In the genomic region with DNA sequence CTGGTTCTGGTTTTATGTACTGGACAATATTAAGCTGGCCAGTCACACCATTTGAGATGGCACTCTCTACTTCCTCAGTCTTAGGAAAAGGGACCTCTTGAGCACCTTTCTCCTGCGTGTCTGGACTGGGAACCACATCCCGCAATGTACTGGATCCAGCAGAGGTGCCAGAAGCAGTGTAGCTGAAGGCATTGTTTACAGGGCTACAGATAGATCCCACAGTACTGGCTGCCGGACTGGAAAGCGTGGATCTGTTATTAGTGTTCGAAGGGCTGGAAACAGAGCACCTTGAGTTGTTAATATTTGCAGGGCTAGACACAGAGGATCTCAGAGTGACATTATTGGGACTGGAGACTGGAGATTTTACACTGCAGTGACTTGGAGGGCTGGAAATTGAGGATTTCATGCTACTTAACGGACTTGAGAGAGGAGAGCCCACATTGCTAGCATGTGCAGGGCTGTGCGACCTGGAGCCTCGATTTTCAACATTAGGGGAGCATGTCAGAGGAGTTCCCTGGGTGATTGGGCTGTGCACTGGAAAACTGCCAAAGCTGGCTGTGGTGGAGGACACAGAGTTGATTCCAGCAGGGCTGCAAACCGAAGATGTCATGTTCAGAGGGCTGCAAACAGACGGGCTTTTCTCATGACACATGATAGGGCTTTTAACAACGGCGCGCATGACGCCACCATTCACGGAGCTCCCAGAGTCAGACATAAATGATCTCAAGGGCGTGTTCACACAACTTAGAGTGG, we compare ENCODE assay signal across 13 cellular contexts. TPM values are rescaled to one million over a fixed set of nuclear protein-coding genes. Genes with fewer than 3 reads are reported as not detected.
A peak's percentile ranks its signal among the peaks of the same experiment; 100 is the strongest.
DNase-seq lines count a peak whose midpoint lies in the region; ATAC-seq and TF ChIP-seq lines count a peak whose summit lies in the region.
"Had no signal": no experiment of that assay in that cellular context is flagged by ENCODE, and none has a peak within 500 bp of the region (broad histone marks: within the 10 kb centered on the region; RNA-seq: fewer than 3 reads in every experiment).

No MANE protein-coding gene starts in this region.

- peaks cover 5 to 19% of the 10 kb centered on the region in 2 donors for H3K4me1 ChIP-seq in lung (ENCODE audit: control insufficient read depth in 2 of 2, insufficient read depth in 2 of 2, low read length in 2 of 2)
- peaks cover 5% of the 10 kb centered on the region for H3K4me1 ChIP-seq in testis

- TF ChIP-seq POLR2A in testis (IDR thresholded peaks at IDR 0.05), result no peak

- H3K27me3 ChIP-seq in lung (ENCODE audit: control insufficient read depth, insufficient read depth), result no peaks in the 10 kb centered on the region
- no peaks in the 10 kb centered on the region for H3K27me3 ChIP-seq in testis

- in situ Hi-C loops in G401 (cut with HindIII; ENCODE audit: low sequenced_read_pairs), result no loop called here

- intact Hi-C loops in Right ventricle myocardium superior (cut with DNase I), result no loop called here
- intact Hi-C loops in testis (cut with DNase I; ENCODE audit: low total_unique reads), result no loop called here

- no peak overlapping the region for H3K4me3 ChIP-seq in lung
- no peak overlapping the region for H3K4me3 ChIP-seq in testis

- DNase-seq in G401 (ENCODE audit: low spot score) (peak; percentile 22), Right ventricle myocardium superior (peak; percentile 43), lung (ENCODE audit: low spot score) (no peak), testis (peak; percentile 18), GM19238 (ENCODE audit: insufficient read length, low spot score) (no peak)
- DNase-seq in stimulated activated CD4-positive, alpha-beta T cell treated with anti-CD3 and anti-CD28 coated beads, Interleukin-1b, Interleukin-23, amount 100 ng/mL, for 48 hours, result no peak
- DNase-seq: DMS153, H9, IMR-90, NCI-H1417, NCI-H2029, NCI-H510A treated with DMSO at 0.1 percent for 48 hours had no signal

- peaks cover 0 to 3% of the 10 kb centered on the region in 2 donors for H3K36me3 ChIP-seq in lung (ENCODE audit: control insufficient read depth in 2 of 2, insufficient read depth in 2 of 2, low read length in 2 of 2)
- H3K36me3 ChIP-seq in testis (ENCODE audit: low read depth, missing control alignments), result no peaks in the 10 kb centered on the region

- peak; percentile 40 for ATAC-seq in Right ventricle myocardium superior (ENCODE audit: poor library complexity)
- ATAC-seq in lung (ENCODE audit: insufficient read depth, low FRiP score), result no peak
- no peak for ATAC-seq in GM18519 (IDR thresholded peaks at IDR 0.05; ENCODE audit: low FRiP score, unreplicated experiment)

- peak overlapping the region; percentile 43 to 53 for H3K27ac ChIP-seq in lung (ENCODE audit: low read depth in 1 of 2, low read length in 1 of 2)
- no peak overlapping the region for H3K27ac ChIP-seq in testis

- TF ChIP-seq CTCF in lung (IDR thresholded peaks at IDR 0.05; ENCODE audit: control extremely low read depth, extremely low read depth) (no peak), testis (IDR thresholded peaks at IDR 0.05) (no peak)

- WGBS in lung, 2 donors, result 76 to 83% methylated on average over 16 of the region's 16 CpGs
- WGBS in testis, 2 donors, result 64 to 67% methylated on average over 16 of the region's 16 CpGs

- H3K9me3 ChIP-seq in lung (ENCODE audit: control insufficient read depth in 2 of 2, insufficient read depth in 1 of 2, low read length in 1 of 2) (no peaks in the 10 kb centered on the region), testis (no peaks in the 10 kb centered on the region)

RNA-seq across cellular contexts. Expression of a gene that starts 6.4 kb away (rescaled TPM):
- not detected in 2 replicates for total RNA-seq in G401 (2014; rRNA removed; shearing (Covaris generic))
- 24.7 TPM for total RNA-seq in Right ventricle myocardium superior
- total RNA-seq in lung, result 10 to 100 TPM; 19.5 to 43.9 TPM
- polyA plus RNA-seq in lung, result 1 to 10 TPM; 2.8 to 3.6 TPM
- total RNA-seq in testis, result 10 to 100 TPM; 17.6 to 19.9 TPM
- polyA plus RNA-seq in testis (ENCODE audit: insufficient read depth, low read depth, low replicate concordance), result 28.1 TPM

Comparison
In these comparisons a context has a peak if more than half of its experiments do, and no peak if none do; other contexts are left out.
1. DNase-seq: peak in G401 (single experiment), Right ventricle myocardium superior (single experiment) and testis (single experiment); none in lung (single experiment), GM19238 (single experiment) and stimulated activated CD4-positive, alpha-beta T cell treated with anti-CD3 and anti-CD28 coated beads, Interleukin-1b, Interleukin-23, amount 100 ng/mL, for 48 hours (single experiment).
2. H3K27ac ChIP-seq: peak in lung (2 of 2); none in testis (0 of 2).
3. RNA of a gene that starts 6.4 kb away (total RNA-seq): 19.5 to 43.9 TPM in lung, 24.7 TPM in Right ventricle myocardium superior (single experiment) and 17.6 to 19.9 TPM in testis; not detected in G401; every median in the first group is over 10 times any median in the second.